8 cellular contexts compared by ENCODE assay signal in the genomic region with DNA sequence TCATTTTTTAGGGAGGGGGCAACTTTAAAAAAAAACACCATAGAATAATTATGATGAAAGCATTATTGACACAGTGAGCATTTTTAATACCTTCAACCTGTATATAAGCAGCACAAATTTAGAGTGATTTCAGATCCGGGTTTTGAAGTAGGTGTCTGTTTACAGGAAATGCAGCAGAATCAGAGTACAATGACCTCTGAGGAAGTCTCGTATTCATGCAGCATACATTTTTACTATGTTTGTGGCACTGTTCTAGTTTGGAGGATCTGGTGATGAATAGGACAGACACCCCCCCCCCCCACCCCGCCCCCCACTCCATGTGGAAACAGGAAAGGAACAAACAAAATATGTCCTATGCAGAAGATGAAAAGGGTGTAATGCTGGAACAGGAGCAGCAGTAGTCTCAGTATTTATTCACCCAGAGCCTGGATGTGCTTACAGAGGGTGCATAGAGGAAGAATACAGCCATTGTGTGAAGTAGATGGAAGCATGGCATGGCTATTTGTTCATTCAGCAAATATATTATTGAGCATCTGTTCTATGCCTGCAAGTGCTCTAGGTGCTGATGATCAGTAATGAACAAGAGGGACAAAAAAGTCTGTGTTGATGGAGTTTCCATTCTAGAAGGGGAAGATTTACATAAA. TPM values are rescaled to one million over a fixed set of nuclear protein-coding genes. Genes with fewer than 3 reads are reported as not detected.
DNase-seq lines count a peak whose midpoint lies in the region; ATAC-seq and TF ChIP-seq lines count a peak whose summit lies in the region.
"Had no signal": no experiment of that assay in that cellular context is flagged by ENCODE, and none has a peak within 500 bp of the region (broad histone marks: within the 10 kb centered on the region; RNA-seq: fewer than 3 reads in every experiment).

No MANE protein-coding gene starts in this region.

- H3K27me3 Mint-ChIP-seq in central memory CD8-positive, alpha-beta T cell = no peaks in the 10 kb centered on the region

- H3K27ac ChIP-seq in psoas muscle = peak overlapping the region; percentile 87

- peak overlapping the region; percentile 8 for H3K4me3 ChIP-seq in psoas muscle

- WGBS in psoas muscle, 3 donors = 25 to 27% (median 27%) methylated on average over 3 of the region's 3 CpGs

- H3K9me3 ChIP-seq in psoas muscle = no peaks in the 10 kb centered on the region

- H3K4me1 Mint-ChIP-seq in central memory CD8-positive, alpha-beta T cell = peaks cover 44% of the 10 kb centered on the region

- no peak for TF ChIP-seq CTCF in GM13977 (IDR thresholded peaks at IDR 0.05; ENCODE audit: extremely low read depth, insufficient read depth, missing control alignments)
- no peak for TF ChIP-seq CTCF in psoas muscle (IDR thresholded peaks at IDR 0.05)

- intact Hi-C loops in psoas muscle (cut with DNase I) = no loop called here

- peak overlapping the region; percentile 81 for H3K27ac Mint-ChIP-seq in central memory CD8-positive, alpha-beta T cell (ENCODE audit: low read depth)

- no peaks in the 10 kb centered on the region for H3K36me3 ChIP-seq in psoas muscle (ENCODE audit: insufficient read depth in 1 of 2, low read depth in 1 of 2)

- DNase-seq in GM13977 (ENCODE audit: low spot score) = peak; percentile 48
- DNase-seq in NCI-H2029 treated with DMSO at 0.1 percent for 48 hours (lab: John Stamatoyannopoulos, UW) = peak; percentile 83
- no peak for DNase-seq in central memory CD8-positive, alpha-beta T cell (ENCODE audit: low spot score in 2 of 2)
- no peak for DNase-seq in psoas muscle
- no peak for DNase-seq in GDM1 (lab: John Stamatoyannopoulos, UW)
- DNase-seq in occipital lobe (lab: John Stamatoyannopoulos, UW) = no peak
- DNase-seq: IMR-90 had no signal

- in situ Hi-C loops in GM13977 (cut with MboI; ENCODE audit: low pct_unique_long_range_greater_than_20kb, low sequenced_read_pairs, unreplicated experiment) = no loop called here

- ATAC-seq in central memory CD8-positive, alpha-beta T cell (replicated peaks; ENCODE audit: extremely low read depth, poor library complexity, severe bottlenecking) = peak; percentile 85
- ATAC-seq in psoas muscle (peak; percentile 47 to 60 (median 57)), HG03432 (IDR thresholded peaks at IDR 0.05; ENCODE audit: unreplicated experiment) (no peak)

- H3K4me3 Mint-ChIP-seq in central memory CD8-positive, alpha-beta T cell = peak overlapping the region; percentile 51

- H3K4me1 ChIP-seq in psoas muscle = peaks cover 60% of the 10 kb centered on the region

- no peaks in the 10 kb centered on the region for H3K27me3 ChIP-seq in psoas muscle (ENCODE audit: insufficient read depth in 3 of 3, low read length in 2 of 3)

- H3K36me3 Mint-ChIP-seq in central memory CD8-positive, alpha-beta T cell (ENCODE audit: insufficient read depth) = no peaks in the 10 kb centered on the region

- no peaks in the 10 kb centered on the region for H3K9me3 Mint-ChIP-seq in central memory CD8-positive, alpha-beta T cell

RNA-seq across cellular contexts. Expression of a gene that starts 19.7 kb away (rescaled TPM):
- total RNA-seq in psoas muscle (10 to 100 TPM; 64.0 to 84.5 (median 77.5) TPM), occipital lobe (18.2 TPM)
- polyA plus RNA-seq in psoas muscle = 10 to 100 TPM; 30.7 to 46.5 (median 44.4) TPM

Comparison
In these comparisons a context has a peak if more than half of its experiments do, and no peak if none do; other contexts are left out.
1. DNase-seq: peak in GM13977 (single experiment) and NCI-H2029 treated with DMSO at 0.1 percent for 48 hours (single experiment); none in central memory CD8-positive, alpha-beta T cell (0 of 2), psoas muscle (0 of 2), GDM1 (single experiment) and occipital lobe (single experiment).